ENCODE assay signal across 38 cellular contexts in genomic region chrX:133191739-133192039, GRCh38. TPM values are rescaled to one million over a fixed set of nuclear protein-coding genes. Genes with fewer than 3 reads are reported as not detected.
"Had no signal": no experiment of that assay in that cellular context is flagged by ENCODE, and none has a peak within 500 bp of the region (broad histone marks: within the 10 kb centered on the region; RNA-seq: fewer than 3 reads in every experiment).

No MANE protein-coding gene starts in this region.

- H3K27me3 ChIP-seq: ascending aorta, sigmoid colon, thyroid gland, upper lobe of left lung, vagina had no signal

- H3K27ac ChIP-seq: ascending aorta, sigmoid colon, thyroid gland, upper lobe of left lung, vagina, WERI-Rb-1 had no signal

- H3K27me3 Mint-ChIP-seq: activated naive CD4-positive, alpha-beta T cell treated with anti-CD3 and anti-CD28 coated beads, Interleukin-2, amount 10 ng/mL, durations not matched to agents 7 days and 5 days; activated naive CD8-positive, alpha-beta T cell treated with anti-CD3 and anti-CD28 coated beads, Interleukin-2, amount 10 ng/mL, durations not matched to agents 7 days and 5 days; naive thymus-derived CD8-positive, alpha-beta T cell; stimulated activated memory B cell treated with anti-CD40 and anti-IgM and Interleukin-4, amounts not matched to agents 10 μg/mL and 1 μg/mL and 100 μg/mL, for 72 hours; stimulated activated naive CD8-positive, alpha-beta T cell treated with anti-CD3 and anti-CD28 coated beads, Interleukin-15, amount 100 ng/mL, for 72 hours had no signal

- H3K9me3 ChIP-seq: ascending aorta, sigmoid colon, thyroid gland, upper lobe of left lung, vagina had no signal

- H3K4me3 ChIP-seq: ascending aorta, sigmoid colon, thyroid gland, upper lobe of left lung, vagina had no signal

- H3K36me3 Mint-ChIP-seq: activated naive CD4-positive, alpha-beta T cell treated with anti-CD3 and anti-CD28 coated beads, Interleukin-2, amount 10 ng/mL, durations not matched to agents 7 days and 5 days; activated naive CD8-positive, alpha-beta T cell treated with anti-CD3 and anti-CD28 coated beads, Interleukin-2, amount 10 ng/mL, durations not matched to agents 7 days and 5 days; immature natural killer cell; memory B cell; naive thymus-derived CD8-positive, alpha-beta T cell; stimulated activated memory B cell treated with anti-CD40 and anti-IgM and Interleukin-4, amounts not matched to agents 10 μg/mL and 1 μg/mL and 100 μg/mL, for 72 hours had no signal

- H3K27ac Mint-ChIP-seq: activated naive CD4-positive, alpha-beta T cell treated with anti-CD3 and anti-CD28 coated beads, Interleukin-2, amount 10 ng/mL, durations not matched to agents 7 days and 5 days; activated naive CD8-positive, alpha-beta T cell treated with anti-CD3 and anti-CD28 coated beads, Interleukin-2, amount 10 ng/mL, durations not matched to agents 7 days and 5 days; activated T-helper 1 cell treated with anti-CD3 and anti-CD28 coated beads, Interleukin-12 subunit alpha, Interleukin-12 subunit beta, Interleukin-2, Interleukin-4 antibody, amounts not matched to agents 30 ng/mL and 10 ng/mL and 1 ng/mL, durations not matched to agents 14 hours and 24 hours and 36 hours; immature natural killer cell; memory B cell; naive thymus-derived CD8-positive, alpha-beta T cell; stimulated activated memory B cell treated with anti-CD40 and anti-IgM and Interleukin-4, amounts not matched to agents 10 μg/mL and 1 μg/mL and 100 μg/mL, for 72 hours; stimulated activated naive CD8-positive, alpha-beta T cell treated with anti-CD3 and anti-CD28 coated beads, Interleukin-15, amount 100 ng/mL, for 72 hours; T-helper 1 cell treated with Interleukin-12 subunit alpha and Interleukin-12 subunit beta and Interleukin-4 antibody, amounts not matched to agents 30 μg/mL and 1 μg/mL, for 36 hours had no signal

- H3K4me1 ChIP-seq: ascending aorta, sigmoid colon, thyroid gland, upper lobe of left lung, vagina had no signal

- H3K36me3 ChIP-seq: ascending aorta, sigmoid colon, thyroid gland, upper lobe of left lung, vagina, WERI-Rb-1 had no signal

- DNase-seq: activated CD4-positive, alpha-beta T cell treated with anti-CD3 and anti-CD28 coated beads for 48 hours; activated CD4-positive, alpha-beta T cell treated with anti-CD3 and anti-CD28 coated beads, Interleukin-2, amount 50 U/mL, for 48 hours; activated CD8-positive, alpha-beta memory T cell treated with anti-CD3 and anti-CD28 coated beads, Interleukin-2, amount 50 U/mL, for 4 hours; activated gamma-delta T cell; activated naive CD4-positive, alpha-beta T cell treated with anti-CD3 and anti-CD28 coated beads, Interleukin-2, amount 10 ng/mL, durations not matched to agents 7 days and 5 days; activated naive CD8-positive, alpha-beta T cell treated with anti-CD3 and anti-CD28 coated beads, Interleukin-2, amount 10 ng/mL, durations not matched to agents 7 days and 5 days; activated T-cell treated with anti-CD3 and anti-CD28 coated beads, Interleukin-2, amount 50 U/mL, for 1 hour; central memory CD4-positive, alpha-beta T cell; head of caudate nucleus; hypothalamus; immature natural killer cell; kidney; naive thymus-derived CD8-positive, alpha-beta T cell; sigmoid colon; small intestine; stimulated activated CD4-positive, alpha-beta T cell treated with anti-CD3 and anti-CD28 coated beads, Interleukin-4, amount 100 ng/mL, for 4 hours; stimulated activated CD8-positive, alpha-beta memory T cell treated with anti-CD3 and anti-CD28 coated beads, Interleukin-4, amount 100 ng/mL, for 48 hours; stimulated activated naive CD8-positive, alpha-beta T cell treated with anti-CD3 and anti-CD28 coated beads, Interleukin-15, amount 100 ng/mL, for 72 hours; T-helper 9 cell; thyroid gland; upper lobe of left lung; WERI-Rb-1 had no signal

- H3K9me3 Mint-ChIP-seq: activated naive CD4-positive, alpha-beta T cell treated with anti-CD3 and anti-CD28 coated beads, Interleukin-2, amount 10 ng/mL, durations not matched to agents 7 days and 5 days; activated naive CD8-positive, alpha-beta T cell treated with anti-CD3 and anti-CD28 coated beads, Interleukin-2, amount 10 ng/mL, durations not matched to agents 7 days and 5 days; activated T-helper 1 cell treated with anti-CD3 and anti-CD28 coated beads, Interleukin-12 subunit alpha, Interleukin-12 subunit beta, Interleukin-2, Interleukin-4 antibody, amounts not matched to agents 30 ng/mL and 10 ng/mL and 1 ng/mL, durations not matched to agents 14 hours and 24 hours and 36 hours; immature natural killer cell; memory B cell; naive thymus-derived CD8-positive, alpha-beta T cell; stimulated activated memory B cell treated with anti-CD40 and anti-IgM and Interleukin-4, amounts not matched to agents 10 μg/mL and 1 μg/mL and 100 μg/mL, for 72 hours; stimulated activated naive CD8-positive, alpha-beta T cell treated with anti-CD3 and anti-CD28 coated beads, Interleukin-15, amount 100 ng/mL, for 72 hours; T-helper 1 cell treated with Interleukin-12 subunit alpha and Interleukin-12 subunit beta and Interleukin-4 antibody, amounts not matched to agents 30 μg/mL and 1 μg/mL, for 36 hours had no signal

- H3K4me1 Mint-ChIP-seq: activated naive CD4-positive, alpha-beta T cell treated with anti-CD3 and anti-CD28 coated beads, Interleukin-2, amount 10 ng/mL, durations not matched to agents 7 days and 5 days; activated naive CD8-positive, alpha-beta T cell treated with anti-CD3 and anti-CD28 coated beads, Interleukin-2, amount 10 ng/mL, durations not matched to agents 7 days and 5 days; immature natural killer cell; memory B cell; naive thymus-derived CD8-positive, alpha-beta T cell; stimulated activated memory B cell treated with anti-CD40 and anti-IgM and Interleukin-4, amounts not matched to agents 10 μg/mL and 1 μg/mL and 100 μg/mL, for 72 hours; stimulated activated naive CD8-positive, alpha-beta T cell treated with anti-CD3 and anti-CD28 coated beads, Interleukin-15, amount 100 ng/mL, for 72 hours had no signal

- ATAC-seq: activated CD4-positive, CD25-positive, alpha-beta regulatory T cell treated with anti-CD3 and anti-CD28 coated beads, Interleukin-2, amount 50 U/mL, for 24 hours; naive thymus-derived CD8-positive, alpha-beta T cell; stimulated activated memory B cell treated with anti-CD40 and anti-IgM and Interleukin-4, amounts not matched to agents 10 μg/mL and 1 μg/mL and 100 μg/mL, for 72 hours; stimulated activated naive CD8-positive, alpha-beta T cell treated with anti-CD3 and anti-CD28 coated beads, Interleukin-15, amount 100 ng/mL, for 72 hours had no signal

- H3K4me3 Mint-ChIP-seq: activated naive CD4-positive, alpha-beta T cell treated with anti-CD3 and anti-CD28 coated beads, Interleukin-2, amount 10 ng/mL, durations not matched to agents 7 days and 5 days; activated naive CD8-positive, alpha-beta T cell treated with anti-CD3 and anti-CD28 coated beads, Interleukin-2, amount 10 ng/mL, durations not matched to agents 7 days and 5 days; activated T-helper 1 cell treated with anti-CD3 and anti-CD28 coated beads, Interleukin-12 subunit alpha, Interleukin-12 subunit beta, Interleukin-2, Interleukin-4 antibody, amounts not matched to agents 30 ng/mL and 10 ng/mL and 1 ng/mL, durations not matched to agents 14 hours and 24 hours and 36 hours; immature natural killer cell; memory B cell; naive thymus-derived CD8-positive, alpha-beta T cell; stimulated activated memory B cell treated with anti-CD40 and anti-IgM and Interleukin-4, amounts not matched to agents 10 μg/mL and 1 μg/mL and 100 μg/mL, for 72 hours; stimulated activated naive CD8-positive, alpha-beta T cell treated with anti-CD3 and anti-CD28 coated beads, Interleukin-15, amount 100 ng/mL, for 72 hours; T-helper 1 cell treated with Interleukin-12 subunit alpha and Interleukin-12 subunit beta and Interleukin-4 antibody, amounts not matched to agents 30 μg/mL and 1 μg/mL, for 36 hours had no signal

- FAIRE-seq: endothelial cell of umbilical vein, kidney, small intestine, TTC549 had no signal

RNA-seq across cellular contexts. Expression of gene TFDP3, which starts 26.5 kb away (rescaled TPM):
- total RNA-seq: activated CD8-positive, alpha-beta memory T cell treated with anti-CD3 and anti-CD28 coated beads for 36 hours; activated naive CD8-positive, alpha-beta T cell treated with anti-CD3 and anti-CD28 coated beads, Interleukin-2, amount 10 ng/mL, durations not matched to agents 7 days and 5 days; activated T-helper 1 cell treated with anti-CD3 and anti-CD28 coated beads, Interleukin-12 subunit alpha, Interleukin-12 subunit beta, Interleukin-2, Interleukin-4 antibody, amounts not matched to agents 30 ng/mL and 10 ng/mL and 1 ng/mL, durations not matched to agents 14 hours and 24 hours and 36 hours; ascending aorta; endothelial cell of umbilical vein; fibroblast of lung; fibroblast of villous mesenchyme; kidney; lower leg skin; naive thymus-derived CD8-positive, alpha-beta T cell; osteoblast; posterior vena cava; sigmoid colon; thyroid gland; upper lobe of left lung; vagina had no signal
- polyA plus RNA-seq: endothelial cell of umbilical vein; esophagus; fibroblast of lung; immature natural killer cell; naive thymus-derived CD8-positive, alpha-beta T cell; sigmoid colon; small intestine had no signal
